ENCODE assay signal across 9 cellular contexts in genomic region chr13:39451860-39452301, GRCh38.
DNase-seq lines count a peak whose midpoint lies in the region; ATAC-seq and TF ChIP-seq lines count a peak whose summit lies in the region.
"Had no signal": no experiment of that assay in that cellular context is flagged by ENCODE, and none has a peak within 500 bp of the region (broad histone marks: within the 10 kb centered on the region; RNA-seq: fewer than 3 reads in every experiment).

No MANE protein-coding gene starts in this region.

- no peaks in the 10 kb centered on the region for H3K27me3 ChIP-seq in esophagus muscularis mucosa

- peak; percentile 63 for ATAC-seq in GM19395 (IDR thresholded peaks at IDR 0.05; ENCODE audit: unreplicated experiment)
- no peak for ATAC-seq in HG03571 (IDR thresholded peaks at IDR 0.05; ENCODE audit: unreplicated experiment)
- ATAC-seq in HG02759 (IDR thresholded peaks at IDR 0.05; ENCODE audit: unreplicated experiment), result no peak
- ATAC-seq in activated T-cell treated with anti-CD3 and anti-CD28 coated beads, Interleukin-2, amount 50 U/mL, for 4 hours, result no peak
- no peak for ATAC-seq in HG03095 (IDR thresholded peaks at IDR 0.05; ENCODE audit: unreplicated experiment)

- no peak overlapping the region for H3K4me3 Mint-ChIP-seq in activated T-cell treated with anti-CD3 and anti-CD28 coated beads, Interleukin-2, amount 50 U/mL, for 4 hours
- H3K4me3 Mint-ChIP-seq: activated naive CD8-positive, alpha-beta T cell treated with anti-CD3 and anti-CD28 coated beads for 36 hours had no signal

- peak overlapping the region; percentile 39 to 57 (median 46) for H3K27ac ChIP-seq in esophagus muscularis mucosa (replicated peaks in 1 of 4)

- DNase-seq in NCI-H748 treated with DMSO at 0.1 percent for 48 hours (lab: John Stamatoyannopoulos, UW) (peak; percentile 65), esophagus muscularis mucosa (ENCODE audit: extremely low spot score) (no peak), retinal pigment epithelial cell (ENCODE audit: low read depth) (peak; percentile 47)
- DNase-seq in activated T-cell treated with anti-CD3 and anti-CD28 coated beads, Interleukin-2, amount 50 U/mL, for 4 hours, result no peak
- DNase-seq: activated naive CD8-positive, alpha-beta T cell treated with anti-CD3 and anti-CD28 coated beads for 36 hours had no signal

- H3K4me3 ChIP-seq in esophagus muscularis mucosa, result no peak overlapping the region
- no peak overlapping the region for H3K4me3 ChIP-seq in retinal pigment epithelial cell (ENCODE audit: low read length)

- H3K4me1 ChIP-seq in esophagus muscularis mucosa, result peaks cover 33 to 65% (median 47%) of the 10 kb centered on the region in 4 donors

- H3K9me3 ChIP-seq in esophagus muscularis mucosa, result no peaks in the 10 kb centered on the region

- H3K36me3 Mint-ChIP-seq in activated T-cell treated with anti-CD3 and anti-CD28 coated beads, Interleukin-2, amount 50 U/mL, for 4 hours (ENCODE audit: insufficient read depth), result no peaks in the 10 kb centered on the region
- H3K36me3 Mint-ChIP-seq: activated naive CD8-positive, alpha-beta T cell treated with anti-CD3 and anti-CD28 coated beads for 36 hours had no signal

- no peaks in the 10 kb centered on the region for H3K9me3 Mint-ChIP-seq in activated T-cell treated with anti-CD3 and anti-CD28 coated beads, Interleukin-2, amount 50 U/mL, for 4 hours

- peaks cover 5% of the 10 kb centered on the region for H3K4me1 Mint-ChIP-seq in activated T-cell treated with anti-CD3 and anti-CD28 coated beads, Interleukin-2, amount 50 U/mL, for 4 hours (ENCODE audit: low read depth)

- no peaks in the 10 kb centered on the region for H3K36me3 ChIP-seq in esophagus muscularis mucosa

- no peak for TF ChIP-seq POLR2A in esophagus muscularis mucosa (IDR thresholded peaks at IDR 0.05; ENCODE audit: low read depth)

- TF ChIP-seq CTCF in esophagus muscularis mucosa (IDR thresholded peaks at IDR 0.05), result no peak
- no peak for TF ChIP-seq CTCF in retinal pigment epithelial cell (conservative IDR thresholded peaks at IDR 0.05; ENCODE audit: low read depth, low read length)

- WGBS in esophagus muscularis mucosa, result 44% methylated on average over 4 of the region's 4 CpGs

- no peak for TF ChIP-seq EP300 in esophagus muscularis mucosa (IDR thresholded peaks at IDR 0.05)

- intact Hi-C loops in esophagus muscularis mucosa (cut with DNase I), result no loop called here

- H3K27me3 Mint-ChIP-seq in activated T-cell treated with anti-CD3 and anti-CD28 coated beads, Interleukin-2, amount 50 U/mL, for 4 hours (ENCODE audit: low read depth), result peaks cover 20% of the 10 kb centered on the region

Comparison
In these comparisons a context has a peak if more than half of its experiments do, and no peak if none do; other contexts are left out.
1. DNase-seq: peak in NCI-H748 treated with DMSO at 0.1 percent for 48 hours (single experiment) and retinal pigment epithelial cell (single experiment); none in esophagus muscularis mucosa (single experiment) and activated T-cell treated with anti-CD3 and anti-CD28 coated beads, Interleukin-2, amount 50 U/mL, for 4 hours (single experiment).